ENCODE assay signal across 8 cellular contexts in the genomic region with DNA sequence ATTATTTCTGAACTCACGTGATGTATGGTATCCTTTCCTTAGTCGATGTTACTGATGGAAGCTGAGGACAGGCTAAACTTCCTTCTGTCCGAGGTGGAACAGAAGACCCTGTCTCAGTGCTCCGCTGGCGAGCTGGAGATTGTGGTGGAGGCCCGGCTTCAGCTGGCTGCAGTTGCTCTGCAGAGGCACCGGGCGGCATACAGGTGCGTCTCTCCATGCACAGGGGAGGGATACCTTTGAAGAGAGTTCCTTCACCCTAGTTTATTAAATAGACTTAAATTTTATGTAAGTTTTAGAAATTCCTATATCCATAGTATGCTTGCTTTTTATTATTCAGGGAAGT.
DNase-seq lines count a peak whose midpoint lies in the region; ATAC-seq and TF ChIP-seq lines count a peak whose summit lies in the region.

No MANE protein-coding gene starts in this region.

- intact Hi-C loops in uterus (cut with DNase I; ENCODE audit: low total_unique reads): no loop called here

- DNase-seq in NCI-H2081 (lab: John Stamatoyannopoulos, UW) (peak; percentile 22 to 56), NCI-H2081 treated with DMSO at 0.1 percent for 48 hours (lab: John Stamatoyannopoulos, UW) (no peak), Karpas-422 (peak; percentile 42), fibroblast of villous mesenchyme (ENCODE audit: low read depth) (no peak), uterus (no peak)
- peak; percentile 33 for DNase-seq in activated CD4-positive, CD25-positive, alpha-beta regulatory T cell treated with anti-CD3 and anti-CD28 coated beads, Interleukin-2, amount 50 U/mL, for 72 hours
- peak; percentile 19 for DNase-seq in stimulated activated CD4-positive, alpha-beta T cell treated with anti-CD3 and anti-CD28 coated beads, Interleukin-1b, Interleukin-23, amount 100 ng/mL, for 48 hours

- no peak overlapping the region for H3K27ac ChIP-seq in Karpas-422 (ENCODE audit: low read length)
- H3K27ac ChIP-seq in uterus: peak overlapping the region in 1 of 2 donors; percentile 10

- no peaks in the 10 kb centered on the region for H3K79me2 ChIP-seq in Karpas-422 (ENCODE audit: low read length)

- no peaks in the 10 kb centered on the region for H3K9me3 ChIP-seq in Karpas-422 (ENCODE audit: low read length)
- H3K9me3 ChIP-seq in uterus: no peaks in the 10 kb centered on the region

- peak overlapping the region; percentile 69 for H3K4me2 ChIP-seq in Karpas-422 (ENCODE audit: low read depth, low read length, poor library complexity, severe bottlenecking)

- H3K4me3 ChIP-seq in Karpas-422 (ENCODE audit: low read length) (peak overlapping the region; percentile 59), fibroblast of villous mesenchyme (ENCODE audit: low read depth, low read length) (peak overlapping the region; percentile 50), uterus (no peak overlapping the region)

- H3K4me1 ChIP-seq in Karpas-422 (ENCODE audit: low read length) (peaks cover 8% of the 10 kb centered on the region), uterus (no peaks in the 10 kb centered on the region)

- TF ChIP-seq CTCF in fibroblast of villous mesenchyme (IDR thresholded peaks at IDR 0.05; ENCODE audit: insufficient read depth, low read depth, low read length) (peak; percentile 11), uterus (IDR thresholded peaks at IDR 0.05) (no peak)

- H3K27me3 ChIP-seq in Karpas-422 (ENCODE audit: low read length) (no peaks in the 10 kb centered on the region), uterus (no peaks in the 10 kb centered on the region)

- peak; percentile 67 for ATAC-seq in GM21825 (IDR thresholded peaks at IDR 0.05; ENCODE audit: unreplicated experiment)

- H3K36me3 ChIP-seq in Karpas-422 (ENCODE audit: insufficient read depth, low read length) (no peaks in the 10 kb centered on the region), uterus (no peaks in the 10 kb centered on the region)

- no peak for TF ChIP-seq POLR2A in uterus (IDR thresholded peaks at IDR 0.05)

- no peaks in the 10 kb centered on the region for H3K9me2 ChIP-seq in Karpas-422 (replicated peaks; ENCODE audit: insufficient read depth, low read length)

- no peaks in the 10 kb centered on the region for H4K20me1 ChIP-seq in Karpas-422 (ENCODE audit: insufficient read depth, low read depth, low read length)

- peak overlapping the region; percentile 88 for H2AFZ ChIP-seq in Karpas-422 (ENCODE audit: low read length)

- peak overlapping the region; percentile 48; the same call in 1 of the 2 replicates for H3K9ac ChIP-seq in Karpas-422 (ENCODE audit: low read length)

Comparison
In these comparisons a context has a peak if more than half of its experiments do, and no peak if none do; other contexts are left out.
1. DNase-seq: peak in NCI-H2081 (2 of 2), Karpas-422 (single experiment), activated CD4-positive, CD25-positive, alpha-beta regulatory T cell treated with anti-CD3 and anti-CD28 coated beads, Interleukin-2, amount 50 U/mL, for 72 hours (single experiment) and stimulated activated CD4-positive, alpha-beta T cell treated with anti-CD3 and anti-CD28 coated beads, Interleukin-1b, Interleukin-23, amount 100 ng/mL, for 48 hours (single experiment); none in NCI-H2081 treated with DMSO at 0.1 percent for 48 hours (single experiment), fibroblast of villous mesenchyme (single experiment) and uterus (0 of 2).
2. H3K4me3 ChIP-seq: peak in Karpas-422 (single experiment) and fibroblast of villous mesenchyme (single experiment); none in uterus (0 of 2).